17 cellular contexts compared by ENCODE assay signal in genomic region chr4:21117771-21118170, GRCh38.
"Had no signal": no experiment of that assay in that cellular context is flagged by ENCODE, and none has a peak within 500 bp of the region (broad histone marks: within the 10 kb centered on the region; RNA-seq: fewer than 3 reads in every experiment).

No MANE protein-coding gene starts in this region.

- H3K9me3 ChIP-seq: ascending aorta, left ventricle myocardium inferior, tibial artery had no signal

- H3K4me1 ChIP-seq: ascending aorta, left ventricle myocardium inferior, tibial artery had no signal

- H3K27me3 ChIP-seq: ascending aorta, tibial artery had no signal

- H3K27ac ChIP-seq: ascending aorta, epithelial cell of prostate, left ventricle myocardium inferior, tibial artery had no signal

- DNase-seq: activated T-cell treated with anti-CD3 and anti-CD28 coated beads, Interleukin-2, amount 50 U/mL, for 1 hour; cerebellar nuclear complex; cortex of kidney; endodermal cell; foreskin fibroblast; kidney; left ventricle myocardium inferior; naive thymus-derived CD8-positive, alpha-beta T cell; right cardiac atrium; stimulated activated CD4-positive, alpha-beta T cell treated with anti-CD3 and anti-CD28 coated beads, Interleukin-12 subunit alpha, Interleukin-12 subunit beta, amount 100 ng/mL, for 4 hours; stimulated activated naive CD8-positive, alpha-beta T cell treated with anti-CD3 and anti-CD28 coated beads, Interleukin-15, amount 100 ng/mL, for 72 hours; T-helper 9 cell; tibial artery had no signal

- ATAC-seq: activated naive CD4-positive, alpha-beta T cell treated with anti-CD3 and anti-CD28 coated beads, Interleukin-2, amount 50 U/mL, for 72 hours; activated T-helper 17 cell treated with anti-CD3 and anti-CD28 coated beads, Interleukin-2, amount 50 U/mL, for 72 hours; naive thymus-derived CD8-positive, alpha-beta T cell; right cardiac atrium; stimulated activated naive CD8-positive, alpha-beta T cell treated with anti-CD3 and anti-CD28 coated beads, Interleukin-15, amount 100 ng/mL, for 72 hours had no signal

- FAIRE-seq: kidney had no signal

- H3K4me3 ChIP-seq: ascending aorta, left ventricle myocardium inferior, tibial artery had no signal

- H3K36me3 ChIP-seq: ascending aorta, left ventricle myocardium inferior, tibial artery had no signal
